ENCODE assay signal across 25 cellular contexts in genomic region chr12:89946518-89946917, GRCh38.
DNase-seq lines count a peak whose midpoint lies in the region; ATAC-seq, FAIRE-seq and TF ChIP-seq lines count a peak whose summit lies in the region.
"Had no signal": no experiment of that assay in that cellular context is flagged by ENCODE, and none has a peak within 500 bp of the region (broad histone marks: within the 10 kb centered on the region; RNA-seq: fewer than 3 reads in every experiment).

No MANE protein-coding gene starts in this region.

- FAIRE-seq in HepG2 (lab: Jason Lieb, UNC): no peak
- FAIRE-seq: frontal cortex, GM12891 had no signal

- H3K4me1 ChIP-seq in HepG2 (ENCODE audit: insufficient read depth, low read length) (no peaks in the 10 kb centered on the region), right lobe of liver (no peaks in the 10 kb centered on the region)

- no peaks in the 10 kb centered on the region for H3K9me3 Mint-ChIP-seq in effector memory CD8-positive, alpha-beta T cell
- H3K9me3 Mint-ChIP-seq in natural killer cell treated with Interleukin-12 subunit alpha and Interleukin-12 subunit beta and Interleukin-15 and Interleukin-18, amount 100 ng/mL, for 72 hours: no peaks in the 10 kb centered on the region
- H3K9me3 Mint-ChIP-seq: activated T-helper 1 cell treated with anti-CD3 and anti-CD28 coated beads, Interleukin-12 subunit alpha, Interleukin-12 subunit beta, Interleukin-2, Interleukin-4 antibody, amounts not matched to agents 30 ng/mL and 10 ng/mL and 1 ng/mL, durations not matched to agents 14 hours and 24 hours and 36 hours had no signal

- H3K27me3 ChIP-seq in HepG2 (ENCODE audit: control insufficient read depth in 1 of 2, insufficient read depth in 2 of 2, low read length in 2 of 2) (no peaks in the 10 kb centered on the region), right lobe of liver (no peaks in the 10 kb centered on the region)
- H3K27me3 ChIP-seq: ascending aorta, BE2C, SJCRH30 had no signal

- CTCF ChIA-PET in HepG2 (lab: Yijun Ruan, JAX; ENCODE audit: low intra/inter-chr PET ratio, low total read pairs): no interaction called here

- H2AFZ ChIP-seq in HepG2 (ENCODE audit: low read length): no peak overlapping the region

- TF ChIP-seq POLR2A in HepG2 (IDR thresholded peaks at IDR 0.05; ENCODE audit: insufficient read depth in 1 of 2, low read depth in 2 of 2, low read length in 2 of 2) (no peak), right lobe of liver (IDR thresholded peaks at IDR 0.05) (no peak)

- POLR2A ChIA-PET in HepG2 (lab: Yijun Ruan, JAX): no interaction called here

- TF ChIP-seq EP300 in HepG2 (IDR thresholded peaks at IDR 0.05; ENCODE audit: low read depth in 2 of 2, low read length in 2 of 2) (no peak), HepG2 (CRISPR knock-in tag; IDR thresholded peaks at IDR 0.05; ENCODE audit: borderline replicate concordance) (no peak)

- no TSS peak for BruUV-seq in HepG2 (replicated peaks; lab: Mats Ljungman, UMichigan)

- ATAC-seq in HepG2: peak; percentile 44
- no peak for ATAC-seq in right lobe of liver
- no peak for ATAC-seq in effector memory CD8-positive, alpha-beta T cell (replicated peaks)
- ATAC-seq in natural killer cell treated with Interleukin-12 subunit alpha and Interleukin-12 subunit beta and Interleukin-15 and Interleukin-18, amount 100 ng/mL, for 72 hours: no peak
- no peak for ATAC-seq in HG03460 (IDR thresholded peaks at IDR 0.05; ENCODE audit: unreplicated experiment)
- ATAC-seq: activated naive CD4-positive, alpha-beta T cell treated with anti-CD3 and anti-CD28 coated beads, Interleukin-2, amount 50 U/mL, for 72 hours; left ventricle myocardium superior; right cardiac atrium had no signal

- H3K4me2 ChIP-seq in HepG2 (ENCODE audit: low read depth, low read length): no peak overlapping the region

- no peaks in the 10 kb centered on the region for H3K27me3 Mint-ChIP-seq in effector memory CD8-positive, alpha-beta T cell
- no peaks in the 10 kb centered on the region for H3K27me3 Mint-ChIP-seq in natural killer cell treated with Interleukin-12 subunit alpha and Interleukin-12 subunit beta and Interleukin-15 and Interleukin-18, amount 100 ng/mL, for 72 hours
- H3K27me3 Mint-ChIP-seq: activated CD4-positive, alpha-beta T cell treated with anti-CD3 and anti-CD28 coated beads, Interleukin-2, amount 10 ng/mL, durations not matched to agents 24 days and 14 days had no signal

- no peaks in the 10 kb centered on the region for H3K79me2 ChIP-seq in HepG2 (ENCODE audit: insufficient read depth, low read length)

- H3K4me3 ChIP-seq in HepG2 (replicated peaks in 1 of 3; ENCODE audit: insufficient read depth in 1 of 3, low read depth in 2 of 3, low read length in 3 of 3): no peak overlapping the region
- no peak overlapping the region for H3K4me3 ChIP-seq in right lobe of liver
- H3K4me3 ChIP-seq: ascending aorta, SJCRH30 had no signal

- peak overlapping the region; percentile 88 to 95 for H3K27ac Mint-ChIP-seq in effector memory CD8-positive, alpha-beta T cell
- H3K27ac Mint-ChIP-seq in natural killer cell treated with Interleukin-12 subunit alpha and Interleukin-12 subunit beta and Interleukin-15 and Interleukin-18, amount 100 ng/mL, for 72 hours: peak overlapping the region; percentile 49 to 81
- H3K27ac Mint-ChIP-seq: activated CD4-positive, alpha-beta T cell treated with anti-CD3 and anti-CD28 coated beads, Interleukin-2, amount 10 ng/mL, durations not matched to agents 24 days and 14 days; activated naive CD4-positive, alpha-beta T cell treated with anti-CD3 and anti-CD28 coated beads, Interleukin-2, amount 50 U/mL, for 72 hours; activated T-helper 1 cell treated with anti-CD3 and anti-CD28 coated beads, Interleukin-12 subunit alpha, Interleukin-12 subunit beta, Interleukin-2, Interleukin-4 antibody, amounts not matched to agents 30 ng/mL and 10 ng/mL and 1 ng/mL, durations not matched to agents 14 hours and 24 hours and 36 hours had no signal

- no peak for TF ChIP-seq CTCF in HepG2 (CRISPR knock-in tag; IDR thresholded peaks at IDR 0.05)
- TF ChIP-seq CTCF in right lobe of liver (IDR thresholded peaks at IDR 0.05): no peak

- TF ChIP-seq RAD21 in HepG2 (CRISPR knock-in tag; IDR thresholded peaks at IDR 0.05): no peak

- 32% methylated on average over 3 of the region's 3 CpGs for WGBS in HepG2 (ENCODE audit: low lambda C conversion rate)
- WGBS in right lobe of liver (ENCODE audit: insufficient coverage, low coverage, low lambda C conversion rate, missing lambda C conversion rate): 53% methylated on average over 3 of the region's 3 CpGs

- intact Hi-C loops in HepG2 (cut with micrococcal nuclease; ENCODE audit: unreplicated experiment) (no loop called here), right lobe of liver (cut with DNase I) (no loop called here)

- H3K4me3 Mint-ChIP-seq in effector memory CD8-positive, alpha-beta T cell: no peak overlapping the region
- H3K4me3 Mint-ChIP-seq in natural killer cell treated with Interleukin-12 subunit alpha and Interleukin-12 subunit beta and Interleukin-15 and Interleukin-18, amount 100 ng/mL, for 72 hours: no peak overlapping the region
- H3K4me3 Mint-ChIP-seq: activated CD4-positive, alpha-beta T cell treated with anti-CD3 and anti-CD28 coated beads, Interleukin-2, amount 10 ng/mL, durations not matched to agents 24 days and 14 days; activated T-helper 1 cell treated with anti-CD3 and anti-CD28 coated beads, Interleukin-12 subunit alpha, Interleukin-12 subunit beta, Interleukin-2, Interleukin-4 antibody, amounts not matched to agents 30 ng/mL and 10 ng/mL and 1 ng/mL, durations not matched to agents 14 hours and 24 hours and 36 hours had no signal

- no peak overlapping the region for H3K9ac ChIP-seq in HepG2 (ENCODE audit: insufficient read depth, low read depth, low read length)

- DNase-seq in HepG2 (ENCODE audit: low spot score) (no peak), right lobe of liver (no peak), NOMO-1 treated with DMSO at 0.1 percent for 48 hours (lab: John Stamatoyannopoulos, UW; ENCODE audit: unreplicated experiment) (no peak), dedifferentiated amniotic fluid mesenchymal stem cell (ENCODE audit: extremely low spot score) (no peak)
- DNase-seq in effector memory CD8-positive, alpha-beta T cell: no peak
- no peak for DNase-seq in natural killer cell treated with Interleukin-12 subunit alpha and Interleukin-12 subunit beta and Interleukin-15 and Interleukin-18, amount 100 ng/mL, for 72 hours (ENCODE audit: low spot score)
- no peak for DNase-seq in effector CD8-positive, alpha-beta T cell (lab: John Stamatoyannopoulos, UW)
- DNase-seq: BE2C; hypothalamus; Kasumi-1; left ventricle myocardium superior; NCI-H1092; NCI-H1930; NCI-H2227 treated with DMSO at 0.1 percent for 48 hours; right cardiac atrium; SJCRH30; stimulated activated CD4-positive, alpha-beta T cell treated with anti-CD3 and anti-CD28 coated beads, Interleukin-15, amount 100 ng/mL, for 24 hours; stimulated activated CD8-positive, alpha-beta memory T cell treated with anti-CD3 and anti-CD28 coated beads, Interleukin-4, amount 100 ng/mL, for 48 hours had no signal

- in situ Hi-C loops in HepG2 (cut with HindIII; ENCODE audit: extremely low pct_ligation_motif_present, low pct_unique_long_range_greater_than_20kb): no loop called here

- H4K20me1 ChIP-seq in HepG2 (ENCODE audit: insufficient read depth, low read length): no peaks in the 10 kb centered on the region

- H3K36me3 Mint-ChIP-seq in effector memory CD8-positive, alpha-beta T cell (ENCODE audit: insufficient read depth): peaks cover 11% of the 10 kb centered on the region
- H3K36me3 Mint-ChIP-seq in natural killer cell treated with Interleukin-12 subunit alpha and Interleukin-12 subunit beta and Interleukin-15 and Interleukin-18, amount 100 ng/mL, for 72 hours: peaks cover 3% of the 10 kb centered on the region
- H3K36me3 Mint-ChIP-seq: activated naive CD4-positive, alpha-beta T cell treated with anti-CD3 and anti-CD28 coated beads, Interleukin-2, amount 50 U/mL, for 72 hours had no signal

- H3K9me3 ChIP-seq in HepG2 (ENCODE audit: low read length): no peaks in the 10 kb centered on the region
- H3K9me3 ChIP-seq in right lobe of liver: no peaks in the 10 kb centered on the region
- H3K9me3 ChIP-seq: ascending aorta, BE2C, SJCRH30 had no signal

- H3K36me3 ChIP-seq in HepG2 (replicated peaks in 1 of 2; ENCODE audit: control insufficient read depth in 1 of 2, insufficient read depth in 2 of 2, low read length in 2 of 2) (no peaks in the 10 kb centered on the region), right lobe of liver (no peaks in the 10 kb centered on the region)
- H3K36me3 ChIP-seq: ascending aorta, BE2C, SJCRH30 had no signal

- peaks cover 45 to 46% of the 10 kb centered on the region in 2 donors for H3K4me1 Mint-ChIP-seq in effector memory CD8-positive, alpha-beta T cell (ENCODE audit: low read depth in 2 of 2)
- H3K4me1 Mint-ChIP-seq in natural killer cell treated with Interleukin-12 subunit alpha and Interleukin-12 subunit beta and Interleukin-15 and Interleukin-18, amount 100 ng/mL, for 72 hours (ENCODE audit: low read depth in 2 of 2): peaks cover 50 to 56% of the 10 kb centered on the region in 2 donors

- no peak overlapping the region for H3K27ac ChIP-seq in HepG2 (ENCODE audit: extremely low read length, insufficient read depth, low read length)
- H3K27ac ChIP-seq in right lobe of liver: no peak overlapping the region
- H3K27ac ChIP-seq: SJCRH30 had no signal

TF ChIP-seq in HepG2, 621 proteins besides CTCF, POLR2A, EP300 and RAD21:
- TF ChIP-seq HNF4A (CRISPR knock-in tag; IDR thresholded peaks at IDR 0.05): 0 out of 2 replicates have a peak, but pooled peaks have one; percentile 7
- TF ChIP-seq, protein P1, sequence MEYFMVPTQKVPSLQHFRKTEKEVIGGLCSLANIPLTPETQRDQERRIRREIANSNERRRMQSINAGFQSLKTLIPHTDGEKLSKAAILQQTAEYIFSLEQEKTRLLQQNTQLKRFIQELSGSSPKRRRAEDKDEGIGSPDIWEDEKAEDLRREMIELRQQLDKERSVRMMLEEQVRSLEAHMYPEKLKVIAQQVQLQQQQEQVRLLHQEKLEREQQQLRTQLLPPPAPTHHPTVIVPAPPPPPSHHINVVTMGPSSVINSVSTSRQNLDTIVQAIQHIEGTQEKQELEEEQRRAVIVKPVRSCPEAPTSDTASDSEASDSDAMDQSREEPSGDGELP (IDR thresholded peaks at IDR 0.05; ENCODE audit: borderline replicate concordance, low read depth): no peak
TF ChIP-seq in HepG2: peak in this region for 1.
